Comparison of ENCODE assay signal across 8 cellular contexts in the genomic region with DNA sequence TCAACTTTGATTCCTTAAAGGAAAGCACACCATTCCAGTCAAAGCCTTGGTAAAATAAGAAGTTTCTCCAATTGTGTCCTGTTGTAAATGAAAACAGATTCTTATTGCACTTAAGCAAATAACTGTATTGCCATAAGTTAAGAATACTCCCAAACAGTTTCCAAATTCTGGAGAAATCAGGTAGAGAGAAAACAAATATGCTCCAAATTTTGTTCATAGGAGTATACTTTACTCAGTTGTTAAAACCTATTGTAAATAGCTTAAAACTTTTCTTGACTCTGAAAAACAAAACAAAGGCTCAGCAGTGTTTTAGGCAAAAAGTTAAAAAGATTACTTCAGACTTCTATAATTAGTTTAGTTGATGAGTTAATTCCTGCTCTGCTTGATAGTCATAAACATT.
"Had no signal": no experiment of that assay in that cellular context is flagged by ENCODE, and none has a peak within 500 bp of the region (broad histone marks: within the 10 kb centered on the region; RNA-seq: fewer than 3 reads in every experiment).

No MANE protein-coding gene starts in this region.

- H3K4me3 ChIP-seq: GM23338, K562 had no signal

- H3K27ac Mint-ChIP-seq: GM23338, H9 had no signal

- FAIRE-seq: H1, H54, HTR-8/SVneo, K562 had no signal

- H3K4me1 Mint-ChIP-seq: GM23338 had no signal

- H3K4me3 Mint-ChIP-seq: GM23338, H9 had no signal

- ATAC-seq: GM23338, K562 had no signal

- DNase-seq: H9, HCEC 1CT, IMR-90 had no signal
